In the genomic region with DNA sequence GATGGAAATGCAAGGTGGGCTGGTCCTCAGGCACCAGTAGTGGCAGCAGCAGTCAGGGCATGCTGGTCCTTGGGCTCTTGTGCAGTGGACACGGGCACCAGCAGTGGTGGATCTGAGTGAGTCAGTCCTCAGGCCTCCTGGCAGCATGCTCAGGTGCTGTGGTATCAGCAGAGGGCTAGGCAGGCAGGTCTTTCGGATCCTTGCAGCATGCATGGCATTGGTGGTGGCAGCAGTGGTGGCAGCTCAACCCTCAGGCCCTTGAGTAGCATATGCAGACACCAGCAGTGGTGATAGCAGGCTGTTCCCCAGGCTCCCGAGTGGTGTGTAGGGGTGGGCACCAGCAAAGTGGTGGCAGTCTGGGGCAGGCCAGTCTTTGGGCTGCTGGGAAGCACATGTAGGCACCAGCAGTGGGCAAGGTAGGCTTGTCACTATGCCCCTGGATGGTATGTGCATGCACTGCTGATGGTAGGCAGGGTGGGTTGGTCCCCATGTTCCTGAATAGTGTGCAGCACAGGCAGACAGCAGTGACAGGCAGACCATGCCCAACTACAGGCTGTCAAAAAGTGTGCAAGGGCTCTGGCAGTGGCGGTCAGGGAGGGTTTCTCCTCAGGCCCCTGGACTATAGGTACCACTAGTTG, we compare ENCODE assay signal across 1 cellular context.
TF ChIP-seq lines count a peak whose summit lies in the region.

No MANE protein-coding gene starts in this region.

TF ChIP-seq in IMR-90, 13 proteins besides CTCF, POLR2A, EP300 and RAD21 (continued from another document):
- TF ChIP-seq, protein P1, sequence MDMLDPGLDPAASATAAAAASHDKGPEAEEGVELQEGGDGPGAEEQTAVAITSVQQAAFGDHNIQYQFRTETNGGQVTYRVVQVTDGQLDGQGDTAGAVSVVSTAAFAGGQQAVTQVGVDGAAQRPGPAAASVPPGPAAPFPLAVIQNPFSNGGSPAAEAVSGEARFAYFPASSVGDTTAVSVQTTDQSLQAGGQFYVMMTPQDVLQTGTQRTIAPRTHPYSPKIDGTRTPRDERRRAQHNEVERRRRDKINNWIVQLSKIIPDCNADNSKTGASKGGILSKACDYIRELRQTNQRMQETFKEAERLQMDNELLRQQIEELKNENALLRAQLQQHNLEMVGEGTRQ (IDR thresholded peaks at IDR 0.05; ENCODE audit: low read depth, low read length) = no peak
- no peak for TF ChIP-seq FOS (IDR thresholded peaks at IDR 0.05; ENCODE audit: low read depth, low read length)
- TF ChIP-seq RFX5 (IDR thresholded peaks at IDR 0.05; ENCODE audit: low read depth, low read length) = no peak
- TF ChIP-seq MAFK (IDR thresholded peaks at IDR 0.05; ENCODE audit: low read depth, low read length) = no peak
- no peak for TF ChIP-seq CEBPB (IDR thresholded peaks at IDR 0.05; ENCODE audit: low read depth, low read length)
- no peak for TF ChIP-seq NFE2L2 (IDR thresholded peaks at IDR 0.05; ENCODE audit: low read depth, low read length)
- TF ChIP-seq, protein P2, sequence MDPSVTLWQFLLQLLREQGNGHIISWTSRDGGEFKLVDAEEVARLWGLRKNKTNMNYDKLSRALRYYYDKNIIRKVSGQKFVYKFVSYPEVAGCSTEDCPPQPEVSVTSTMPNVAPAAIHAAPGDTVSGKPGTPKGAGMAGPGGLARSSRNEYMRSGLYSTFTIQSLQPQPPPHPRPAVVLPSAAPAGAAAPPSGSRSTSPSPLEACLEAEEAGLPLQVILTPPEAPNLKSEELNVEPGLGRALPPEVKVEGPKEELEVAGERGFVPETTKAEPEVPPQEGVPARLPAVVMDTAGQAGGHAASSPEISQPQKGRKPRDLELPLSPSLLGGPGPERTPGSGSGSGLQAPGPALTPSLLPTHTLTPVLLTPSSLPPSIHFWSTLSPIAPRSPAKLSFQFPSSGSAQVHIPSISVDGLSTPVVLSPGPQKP (IDR thresholded peaks at IDR 0.05; ENCODE audit: borderline replicate concordance, low read depth, low read length) = no peak
